ENCODE assay signal across 1 cellular context in the genomic region with DNA sequence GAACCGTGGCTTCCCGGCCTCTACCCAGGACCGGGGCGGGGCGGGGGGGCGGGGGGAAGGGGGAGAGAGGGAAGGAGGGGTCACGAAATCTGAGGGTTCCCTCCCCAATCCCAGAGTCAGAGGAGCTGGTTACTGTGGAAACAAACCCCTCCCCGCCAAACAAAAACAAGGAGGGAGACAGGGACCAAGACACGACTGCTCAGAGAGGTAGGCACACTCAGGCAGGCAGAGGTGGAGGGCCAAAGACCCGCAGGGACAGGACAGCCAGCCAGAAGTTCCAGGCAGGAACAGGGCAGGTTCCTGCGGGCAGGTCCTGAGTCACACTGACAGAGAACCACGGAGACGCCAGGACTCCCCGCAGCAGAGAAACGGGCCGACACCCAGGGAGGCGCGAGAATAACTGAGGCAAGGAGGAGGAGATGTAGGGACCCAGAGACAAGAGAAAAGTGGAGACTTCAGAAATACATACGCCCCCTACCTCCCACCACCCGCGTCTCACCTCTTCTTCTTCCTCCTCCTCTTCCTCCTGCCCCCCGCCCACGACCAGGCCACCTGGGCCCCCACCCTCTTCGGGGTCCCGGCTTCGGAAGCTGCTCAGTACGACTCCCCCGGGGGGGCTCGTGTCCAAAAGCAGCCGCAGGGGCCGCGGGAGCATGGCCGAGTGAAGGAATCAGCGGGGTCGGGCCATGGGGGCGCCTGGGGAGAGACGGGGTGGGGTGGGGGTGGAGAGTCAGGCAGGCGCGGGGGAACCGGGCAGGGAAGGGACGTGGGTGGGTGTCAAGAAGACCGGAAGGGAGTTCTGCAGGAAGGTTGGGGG.
A peak's percentile ranks its signal among the peaks of the same experiment; 100 is the strongest.
TF ChIP-seq lines count a peak whose summit lies in the region.

No MANE protein-coding gene starts in this region.

TF ChIP-seq in HCT116, 20 proteins besides CTCF, POLR2A, EP300 and RAD21 (continued from another document):
- TF ChIP-seq MAX (IDR thresholded peaks at IDR 0.05) (no peak), SIN3A (IDR thresholded peaks at IDR 0.05; ENCODE audit: low read depth) (no peak), EZH2phosphoT487 (IDR thresholded peaks at IDR 0.05; ENCODE audit: borderline replicate concordance) (no peak), POLR2AphosphoS5 (IDR thresholded peaks at IDR 0.05; ENCODE audit: low read depth, low read length) (peak; percentile 76)
